ENCODE assay signal across 21 cellular contexts in the genomic region with DNA sequence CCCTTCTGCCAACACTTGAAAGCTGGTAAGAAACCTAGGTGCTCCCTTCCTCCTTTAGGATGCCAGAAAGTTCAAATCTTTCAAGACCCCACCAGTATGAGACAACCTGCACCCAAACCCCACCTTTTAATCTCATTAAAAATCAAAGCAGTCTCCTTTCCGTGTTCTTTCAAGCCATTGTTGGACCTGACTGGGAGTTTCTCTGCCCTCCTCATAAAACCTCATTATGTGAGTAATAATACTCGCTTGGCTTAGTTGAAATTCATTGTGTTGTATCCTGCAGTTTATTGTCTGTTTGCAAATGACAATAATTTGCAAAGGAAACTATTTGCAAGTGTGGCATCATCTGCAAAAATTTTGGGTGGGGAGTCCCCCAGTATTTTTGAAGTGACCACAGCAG.
"Had no signal": no experiment of that assay in that cellular context is flagged by ENCODE, and none has a peak within 500 bp of the region (broad histone marks: within the 10 kb centered on the region; RNA-seq: fewer than 3 reads in every experiment).

No MANE protein-coding gene starts in this region.

- ATAC-seq: HepG2 had no signal

- H3K4me2 ChIP-seq: PC-9 had no signal

- H3K27me3 ChIP-seq: Peyer's patch had no signal

- H3K27ac ChIP-seq: PC-9, Peyer's patch had no signal

- FAIRE-seq: HepG2 had no signal

- H3K9me3 ChIP-seq: Peyer's patch had no signal

- H3K36me3 ChIP-seq: Peyer's patch had no signal

- H2AFZ ChIP-seq: PC-9 had no signal

- H3K4me3 ChIP-seq: PC-9, Peyer's patch had no signal

- H3K4me1 ChIP-seq: Peyer's patch had no signal

- DNase-seq: IMR-90; Karpas-422; KG1; NCI-H1092; NCI-H1105 treated with DMSO at 0.1 percent for 48 hours; NCI-H1417 treated with DMSO at 0.1 percent for 48 hours; NCI-H146; NCI-H1694 treated with DMSO at 0.1 percent for 48 hours; NCI-H1930; NCI-H2081; NCI-H2107; NCI-H2227 treated with DMSO at 0.1 percent for 48 hours; NCI-H524; NCI-H526 treated with DMSO at 0.1 percent for 48 hours; NCI-H748 treated with DMSO at 0.1 percent for 48 hours; NK-92 treated with Interleukin-12 subunit alpha and Interleukin-12 subunit beta, amount 100 ng/mL, for 24 hours; PC-9; Peyer's patch; RPMI8226; SHP77 had no signal
